ENCODE assay signal across 24 cellular contexts in genomic region chrX:133971586-133971985, GRCh38. TPM values are rescaled to one million over a fixed set of nuclear protein-coding genes. Genes with fewer than 3 reads are reported as not detected.
"Had no signal": no experiment of that assay in that cellular context is flagged by ENCODE, and none has a peak within 500 bp of the region (broad histone marks: within the 10 kb centered on the region; RNA-seq: fewer than 3 reads in every experiment).

No MANE protein-coding gene starts in this region.

- H3K27ac ChIP-seq: KMS-11, SJSA1, SK-N-MC had no signal

- H3K4me1 ChIP-seq: SJSA1 had no signal

- DNase-seq: Kasumi-1, MM.1S, NCI-H1048, NCI-H1105, NCI-H1417, NCI-H187, NCI-H2029, NCI-H2081 treated with DMSO at 0.1 percent for 48 hours, NCI-H2171, NCI-H226, NCI-H524, NCI-H69, NCI-H774, Right ventricle myocardium superior, RPMI8226, SIG-M5 had no signal

- H3K27me3 ChIP-seq: SJSA1 had no signal

- H3K4me3 ChIP-seq: K562, SJSA1, SK-N-MC had no signal

- H3K36me3 ChIP-seq: SJSA1 had no signal

- H3K9me3 Mint-ChIP-seq: IgD-negative memory B cell had no signal

- H3K27ac Mint-ChIP-seq: IgD-negative memory B cell had no signal

- H3K36me3 Mint-ChIP-seq: IgD-negative memory B cell had no signal

- ATAC-seq: K562 had no signal

- H3K9me3 ChIP-seq: SJSA1 had no signal

- H3K4me1 Mint-ChIP-seq: IgD-negative memory B cell had no signal

- H3K9ac ChIP-seq: KMS-11 had no signal

- H3K4me2 ChIP-seq: KMS-11 had no signal

RNA-seq across cellular contexts. Expression of gene GPC3, which starts 13.8 kb away (rescaled TPM):
- total RNA-seq: HT1080, M059J, NCI-H460 had no signal
- polyA plus RNA-seq: K562 had no signal
